In the genomic region with DNA sequence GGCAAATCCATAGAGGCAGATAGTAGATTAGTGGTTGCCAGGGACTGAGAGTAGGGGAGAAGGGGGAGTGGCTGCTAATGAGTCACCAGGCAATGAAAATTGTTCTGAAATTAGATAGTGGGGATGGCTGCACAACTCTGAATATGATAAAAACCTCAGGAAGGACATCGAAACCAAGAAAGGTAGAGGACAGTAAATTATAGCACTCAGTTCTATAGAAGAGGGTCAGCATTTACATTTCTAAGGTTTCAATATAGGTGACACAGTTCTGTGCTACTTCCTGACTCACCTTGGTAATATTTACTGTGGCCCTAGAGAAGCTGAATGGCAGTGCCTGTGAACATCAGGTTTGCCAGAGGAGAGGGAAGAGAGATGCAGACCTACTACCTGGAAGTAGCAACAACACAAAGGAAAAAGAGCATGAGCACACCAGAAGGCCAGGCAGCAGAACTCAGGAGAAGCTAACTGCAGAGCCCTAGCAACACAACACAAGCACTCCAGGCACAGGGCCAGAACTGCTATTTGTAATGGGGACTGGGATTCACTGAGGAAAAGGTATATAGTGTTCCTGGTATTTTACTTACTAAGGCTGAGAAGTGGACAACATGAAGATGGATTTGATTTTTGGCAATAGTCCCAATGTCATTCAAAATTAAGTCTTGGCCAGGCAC, we compare ENCODE assay signal across 11 cellular contexts.
DNase-seq lines count a peak whose midpoint lies in the region; ATAC-seq and TF ChIP-seq lines count a peak whose summit lies in the region.
"Had no signal": no experiment of that assay in that cellular context is flagged by ENCODE, and none has a peak within 500 bp of the region (broad histone marks: within the 10 kb centered on the region; RNA-seq: fewer than 3 reads in every experiment).

No MANE protein-coding gene starts in this region.

- H3K27me3 Mint-ChIP-seq in CD4-positive, alpha-beta memory T cell = no peaks in the 10 kb centered on the region

- H3K27ac ChIP-seq in CD4-positive, alpha-beta memory T cell (ENCODE audit: low read depth, low read length) = no peak overlapping the region
- H3K27ac ChIP-seq in left lung = no peak overlapping the region
- no peak overlapping the region for H3K27ac ChIP-seq in tibial artery
- H3K27ac ChIP-seq: C4-2B had no signal

- peak overlapping the region in 4 of 7 donors; percentile 0 to 67 (median 12) for H3K27ac Mint-ChIP-seq in CD4-positive, alpha-beta memory T cell
- H3K27ac Mint-ChIP-seq: H9 had no signal

- H3K4me3 ChIP-seq in CD4-positive, alpha-beta memory T cell (ENCODE audit: low read length in 2 of 2) = no peak overlapping the region
- H3K4me3 ChIP-seq in left lung (no peak overlapping the region), tibial artery (no peak overlapping the region)

- H3K36me3 ChIP-seq in CD4-positive, alpha-beta memory T cell (ENCODE audit: insufficient read depth, low read length) = no peaks in the 10 kb centered on the region
- H3K36me3 ChIP-seq in left lung (no peaks in the 10 kb centered on the region), tibial artery (no peaks in the 10 kb centered on the region)

- H3K27me3 ChIP-seq in CD4-positive, alpha-beta memory T cell (ENCODE audit: insufficient read depth, low read length) = no peaks in the 10 kb centered on the region
- H3K27me3 ChIP-seq in left lung (no peaks in the 10 kb centered on the region), tibial artery (no peaks in the 10 kb centered on the region)

- ATAC-seq in left lung = peak; percentile 66
- no peak for ATAC-seq in HG03342 (IDR thresholded peaks at IDR 0.05; ENCODE audit: unreplicated experiment)
- no peak for ATAC-seq in GM21825 (IDR thresholded peaks at IDR 0.05; ENCODE audit: unreplicated experiment)

- POLR2A ChIA-PET in CD4-positive, alpha-beta memory T cell (lab: Charles Lee; ENCODE audit: partially characterized antibody) = no interaction called here

- intact Hi-C loops in CD4-positive, alpha-beta memory T cell (cut with micrococcal nuclease) = no loop called here
- intact Hi-C loops in left lung (cut with DNase I) (no loop called here), tibial artery (cut with DNase I; ENCODE audit: low total_unique reads) (no loop called here)

- no peaks in the 10 kb centered on the region for H3K9me3 ChIP-seq in CD4-positive, alpha-beta memory T cell (ENCODE audit: control insufficient read depth in 1 of 2, low read length in 2 of 2)
- H3K9me3 ChIP-seq in left lung (no peaks in the 10 kb centered on the region), tibial artery (no peaks in the 10 kb centered on the region)

- no peak for TF ChIP-seq CTCF in left lung (IDR thresholded peaks at IDR 0.05)
- no peak for TF ChIP-seq CTCF in tibial artery (IDR thresholded peaks at IDR 0.05)

- no peak overlapping the region for H3K4me3 Mint-ChIP-seq in CD4-positive, alpha-beta memory T cell
- H3K4me3 Mint-ChIP-seq: H9 had no signal

- H3K36me3 Mint-ChIP-seq in CD4-positive, alpha-beta memory T cell = no peaks in the 10 kb centered on the region

- H3K4me1 ChIP-seq in CD4-positive, alpha-beta memory T cell (ENCODE audit: insufficient read depth, low read length) = no peaks in the 10 kb centered on the region
- peaks cover 3 to 7% of the 10 kb centered on the region in 2 donors for H3K4me1 ChIP-seq in left lung
- H3K4me1 ChIP-seq in tibial artery = peaks cover 0 to 25% (median 8%) of the 10 kb centered on the region in 4 donors

- CTCF ChIA-PET in CD4-positive, alpha-beta memory T cell (lab: Charles Lee; ENCODE audit: partially characterized antibody) = no interaction called here

- DNase-seq in CD4-positive, alpha-beta memory T cell = no peak
- DNase-seq in NCI-H1092 (lab: John Stamatoyannopoulos, UW) (peak; percentile 79), astrocyte of the hippocampus (ENCODE audit: low read depth, low spot score) (peak; percentile 60), left lung (no peak), tibial artery (no peak), NCI-H526 treated with DMSO at 0.1 percent for 48 hours (lab: John Stamatoyannopoulos, UW) (no peak)
- DNase-seq: H9, T-helper 2 cell had no signal

- peaks cover 0 to 4% (median 4%) of the 10 kb centered on the region in 4 donors for H3K4me1 Mint-ChIP-seq in CD4-positive, alpha-beta memory T cell
- H3K4me1 Mint-ChIP-seq: H9 had no signal

- H3K9me3 Mint-ChIP-seq in CD4-positive, alpha-beta memory T cell = no peaks in the 10 kb centered on the region
- H3K9me3 Mint-ChIP-seq: H9 had no signal

Comparison
In these comparisons a context has a peak if more than half of its experiments do, and no peak if none do; other contexts are left out.
1. DNase-seq: peak in NCI-H1092 (single experiment) and astrocyte of the hippocampus (single experiment); none in CD4-positive, alpha-beta memory T cell (0 of 5), left lung (0 of 2), tibial artery (0 of 2) and NCI-H526 treated with DMSO at 0.1 percent for 48 hours (single experiment).